In genomic region chr14:105013150-105013787, GRCh38 we compare ENCODE assay signal across 13 cellular contexts. TPM values are rescaled to one million over a fixed set of nuclear protein-coding genes. Genes with fewer than 3 reads are reported as not detected.
A peak's percentile ranks its signal among the peaks of the same experiment; 100 is the strongest.
DNase-seq lines count a peak whose midpoint lies in the region; ATAC-seq and TF ChIP-seq lines count a peak whose summit lies in the region.
"Had no signal": no experiment of that assay in that cellular context is flagged by ENCODE, and none has a peak within 500 bp of the region (broad histone marks: within the 10 kb centered on the region; RNA-seq: fewer than 3 reads in every experiment).

No MANE protein-coding gene starts in this region.

- TF ChIP-seq EP300 in sigmoid colon (IDR thresholded peaks at IDR 0.05) = no peak

- peak; percentile 3 for DNase-seq in NCI-H1105 treated with DMSO at 0.1 percent for 48 hours (lab: John Stamatoyannopoulos, UW)
- no peak for DNase-seq in NCI-H1105 (lab: John Stamatoyannopoulos, UW)
- DNase-seq in NCI-H1694 treated with DMSO at 0.1 percent for 48 hours (lab: John Stamatoyannopoulos, UW) = peak; percentile 94
- DNase-seq in chondrocyte (ENCODE audit: low spot score) = peak; percentile 22
- no peak for DNase-seq in osteocyte (ENCODE audit: extremely low spot score, unreplicated experiment)
- no peak for DNase-seq in T-cell
- DNase-seq in sigmoid colon = no peak
- no peak for DNase-seq in CD8-positive, alpha-beta T cell
- DNase-seq: ACHN; activated naive CD8-positive, alpha-beta T cell treated with anti-CD3 and anti-CD28 coated beads, Interleukin-2, amount 50 U/mL, for 24 hours; NCI-H2227 treated with DMSO at 0.1 percent for 48 hours; uterus had no signal

- TF ChIP-seq CTCF in chondrocyte (IDR thresholded peaks at IDR 0.05) = peak; percentile 52
- TF ChIP-seq CTCF in osteocyte (IDR thresholded peaks at IDR 0.05) = no peak
- no peak for TF ChIP-seq CTCF in sigmoid colon (IDR thresholded peaks at IDR 0.05)
- no peak for TF ChIP-seq CTCF in CD8-positive, alpha-beta T cell (IDR thresholded peaks at IDR 0.05)

- H3K9me3 Mint-ChIP-seq in chondrocyte (ENCODE audit: low read depth) = no peaks in the 10 kb centered on the region
- no peaks in the 10 kb centered on the region for H3K9me3 Mint-ChIP-seq in osteocyte (ENCODE audit: unreplicated experiment)
- no peaks in the 10 kb centered on the region for H3K9me3 Mint-ChIP-seq in T-cell
- no peaks in the 10 kb centered on the region for H3K9me3 Mint-ChIP-seq in CD8-positive, alpha-beta T cell
- H3K9me3 Mint-ChIP-seq: activated naive CD8-positive, alpha-beta T cell treated with anti-CD3 and anti-CD28 coated beads, Interleukin-2, amount 50 U/mL, for 24 hours had no signal

- H3K36me3 Mint-ChIP-seq in chondrocyte (ENCODE audit: low read depth) (peaks cover 7% of the 10 kb centered on the region), osteocyte (ENCODE audit: unreplicated experiment) (peaks cover 8% of the 10 kb centered on the region), T-cell (peaks cover 20% of the 10 kb centered on the region)
- H3K36me3 Mint-ChIP-seq in CD8-positive, alpha-beta T cell = peaks cover 37% of the 10 kb centered on the region

- H3K27me3 ChIP-seq in sigmoid colon = no peaks in the 10 kb centered on the region
- H3K27me3 ChIP-seq in CD8-positive, alpha-beta T cell (ENCODE audit: insufficient read depth, low read length) = no peaks in the 10 kb centered on the region
- H3K27me3 ChIP-seq: uterus had no signal

- CTCF ChIA-PET in T-cell (lab: Charles Lee) = no interaction called here
- CTCF ChIA-PET in CD8-positive, alpha-beta T cell (lab: Charles Lee) = interaction anchor here (0.6 to 1.4 kb wide), 2 partner anchors 20 to 38 kb away, joined by 3 to 4 read pairs; no protein-coding TSS in a partner anchor

- H3K27ac Mint-ChIP-seq in chondrocyte (ENCODE audit: unreplicated experiment) (peak overlapping the region; percentile 81), osteocyte (ENCODE audit: unreplicated experiment) (peak overlapping the region; percentile 57), T-cell (peak overlapping the region in 1 of 2 donors; percentile 5)
- no peak overlapping the region for H3K27ac Mint-ChIP-seq in CD8-positive, alpha-beta T cell
- H3K27ac Mint-ChIP-seq: activated naive CD8-positive, alpha-beta T cell treated with anti-CD3 and anti-CD28 coated beads, Interleukin-2, amount 50 U/mL, for 24 hours had no signal

- H3K4me1 ChIP-seq in sigmoid colon = peaks cover 0 to 41% (median 32%) of the 10 kb centered on the region in 4 donors
- no peaks in the 10 kb centered on the region for H3K4me1 ChIP-seq in CD8-positive, alpha-beta T cell (ENCODE audit: insufficient read depth, low read length)
- H3K4me1 ChIP-seq: uterus had no signal

- no peak for ATAC-seq in T-cell (replicated peaks in 1 of 4)
- ATAC-seq in CD8-positive, alpha-beta T cell = no peak
- ATAC-seq: activated naive CD8-positive, alpha-beta T cell treated with anti-CD3 and anti-CD28 coated beads, Interleukin-2, amount 50 U/mL, for 24 hours had no signal

- H3K4me1 Mint-ChIP-seq in chondrocyte (ENCODE audit: low read depth) (peaks cover 61% of the 10 kb centered on the region), osteocyte (ENCODE audit: unreplicated experiment) (peaks cover 53% of the 10 kb centered on the region), T-cell (peaks cover 48 to 54% (median 54%) of the 10 kb centered on the region in 3 donors)
- H3K4me1 Mint-ChIP-seq in CD8-positive, alpha-beta T cell (ENCODE audit: low read depth) = peaks cover 40% of the 10 kb centered on the region

- no peaks in the 10 kb centered on the region for H3K9me3 ChIP-seq in sigmoid colon
- no peaks in the 10 kb centered on the region for H3K9me3 ChIP-seq in CD8-positive, alpha-beta T cell (ENCODE audit: low read length)
- H3K9me3 ChIP-seq: uterus had no signal

- intact Hi-C loops in sigmoid colon (cut with DNase I) = no loop called here
- intact Hi-C loops in CD8-positive, alpha-beta T cell (cut with DNase I, micrococcal nuclease) = no loop called here

- H3K4me3 ChIP-seq in sigmoid colon = no peak overlapping the region
- no peak overlapping the region for H3K4me3 ChIP-seq in CD8-positive, alpha-beta T cell (ENCODE audit: low read depth, low read length)
- H3K4me3 ChIP-seq: uterus had no signal

- H3K27me3 Mint-ChIP-seq in chondrocyte (ENCODE audit: low read depth) = no peaks in the 10 kb centered on the region
- H3K27me3 Mint-ChIP-seq in osteocyte (ENCODE audit: unreplicated experiment) = no peaks in the 10 kb centered on the region
- H3K27me3 Mint-ChIP-seq in T-cell = no peaks in the 10 kb centered on the region
- H3K27me3 Mint-ChIP-seq in CD8-positive, alpha-beta T cell (ENCODE audit: low read depth) = no peaks in the 10 kb centered on the region
- H3K27me3 Mint-ChIP-seq: activated naive CD8-positive, alpha-beta T cell treated with anti-CD3 and anti-CD28 coated beads, Interleukin-2, amount 50 U/mL, for 24 hours had no signal

- no peak overlapping the region for H3K4me3 Mint-ChIP-seq in chondrocyte (ENCODE audit: unreplicated experiment)
- H3K4me3 Mint-ChIP-seq in osteocyte (ENCODE audit: unreplicated experiment) = no peak overlapping the region
- H3K4me3 Mint-ChIP-seq in T-cell = no peak overlapping the region
- no peak overlapping the region for H3K4me3 Mint-ChIP-seq in CD8-positive, alpha-beta T cell
- H3K4me3 Mint-ChIP-seq: activated naive CD8-positive, alpha-beta T cell treated with anti-CD3 and anti-CD28 coated beads, Interleukin-2, amount 50 U/mL, for 24 hours had no signal

- H3K36me3 ChIP-seq in sigmoid colon = peaks cover 0 to 15% (median 2%) of the 10 kb centered on the region in 4 donors
- peaks cover 22% of the 10 kb centered on the region for H3K36me3 ChIP-seq in CD8-positive, alpha-beta T cell (ENCODE audit: insufficient read depth, low read length)
- H3K36me3 ChIP-seq: uterus had no signal

- no peak for TF ChIP-seq POLR2A in sigmoid colon (IDR thresholded peaks at IDR 0.05)

- H3K27ac ChIP-seq in sigmoid colon = peak overlapping the region in 2 of 4 donors; percentile 77 to 82
- no peak overlapping the region for H3K27ac ChIP-seq in CD8-positive, alpha-beta T cell (ENCODE audit: low read depth, low read length)
- H3K27ac ChIP-seq: uterus had no signal

- POLR2A ChIA-PET in T-cell (lab: Charles Lee) = no interaction called here
- POLR2A ChIA-PET in CD8-positive, alpha-beta T cell (lab: Charles Lee) = no interaction called here

- 66 to 73% methylated on average over 8 of the region's 8 CpGs for WGBS in sigmoid colon, 2 donors

RNA-seq across cellular contexts. Expression of gene CDCA4, which starts 7.6 kb away (rescaled TPM):
- 15.6 to 18.8 TPM (median 18.0 TPM) in 3 replicates for total RNA-seq in chondrocyte
- 14.6 and 17.4 TPM in 2 replicates for total RNA-seq in osteocyte
- 10 to 100 TPM; 13.0 to 20.1 (median 15.8) TPM for total RNA-seq in T-cell
- total RNA-seq in sigmoid colon = 1 to 10 TPM; 5.0 to 7.6 (median 5.6) TPM
- polyA plus RNA-seq in sigmoid colon = 10 to 100 TPM in 1 of 3 donors, 1 to 10 TPM in 2; 2.4 to 11.3 (median 3.9) TPM
- total RNA-seq in CD8-positive, alpha-beta T cell = 10 to 100 TPM; 20.2 to 22.9 TPM

RNA-seq across cellular contexts. Expression of gene CLBA1, which starts 27.7 kb away (rescaled TPM):
- total RNA-seq in chondrocyte = 6.0 to 6.3 TPM (median 6.3 TPM) in 3 replicates
- total RNA-seq in osteocyte = 7.5 and 7.7 TPM in 2 replicates
- total RNA-seq in T-cell = 1 to 10 TPM; 1.2 to 3.4 (median 2.7) TPM
- total RNA-seq in sigmoid colon = 1 to 10 TPM; 3.2 to 5.1 (median 3.6) TPM
- 1 to 10 TPM; 2.8 to 8.4 (median 3.0) TPM for polyA plus RNA-seq in sigmoid colon
- 1 to 10 TPM in 1 of 2 experiments, under 1 TPM in 1; 0.84 to 1.0 TPM for total RNA-seq in CD8-positive, alpha-beta T cell

RNA-seq across cellular contexts. Expression of gene AHNAK2, which starts 35.1 kb away (rescaled TPM):
- total RNA-seq in chondrocyte (271 to 361 TPM (median 274 TPM) in 3 replicates), osteocyte (145 and 183 TPM in 2 replicates), T-cell (under 1 TPM in 3 of 5 donors, not detected in 2; 0.20 to 0.38 (median 0.22) TPM), sigmoid colon (100 to 1,000 TPM in 3 of 4 donors, 10 to 100 TPM in 1; 81.9 to 218 (median 129) TPM)
- polyA plus RNA-seq in sigmoid colon = 10 to 100 TPM in 1 of 3 donors, 1 to 10 TPM in 1, under 1 TPM in 1; 0.23 to 12.4 (median 2.4) TPM
- total RNA-seq in CD8-positive, alpha-beta T cell = under 1 TPM; 0.06 to 0.14 TPM

RNA-seq across cellular contexts. Expression of gene GPR132, which starts 52.0 kb away (rescaled TPM):
- 0.23 to 0.48 TPM (median 0.30 TPM) in 3 replicates for total RNA-seq in chondrocyte
- total RNA-seq in osteocyte = 0.16 and 0.24 TPM in 2 replicates
- total RNA-seq in T-cell = 10 to 100 TPM; 47.0 to 58.0 (median 49.7) TPM
- total RNA-seq in sigmoid colon = 1 to 10 TPM; 1.8 to 2.3 (median 2.0) TPM
- polyA plus RNA-seq in sigmoid colon = 1 to 10 TPM in 2 of 3 donors, under 1 TPM in 1; 0.60 to 8.4 (median 1.4) TPM
- 100 to 1,000 TPM in 1 of 2 experiments, 10 to 100 TPM in 1; 91.8 to 101 TPM for total RNA-seq in CD8-positive, alpha-beta T cell
- total RNA-seq: fibroblast of villous mesenchyme had no signal

Comparison
In these comparisons a context has a peak if more than half of its experiments do, and no peak if none do; other contexts are left out.
1. DNase-seq: peak in NCI-H1105 treated with DMSO at 0.1 percent for 48 hours (single experiment), NCI-H1694 treated with DMSO at 0.1 percent for 48 hours (single experiment) and chondrocyte (single experiment); none in NCI-H1105 (single experiment), osteocyte (single experiment), T-cell (0 of 34), sigmoid colon (single experiment) and CD8-positive, alpha-beta T cell (0 of 7).
2. RNA of gene AHNAK2, which starts 35.1 kb away (total RNA-seq): 271 to 361 TPM in chondrocyte, 81.9 to 218 TPM in sigmoid colon and 145 to 183 TPM in osteocyte; 0.20 to 0.38 TPM in T-cell and 0.06 to 0.14 TPM in CD8-positive, alpha-beta T cell; every median in the first group is over 10 times any median in the second.